18 cellular contexts compared by ENCODE assay signal in the genomic region with DNA sequence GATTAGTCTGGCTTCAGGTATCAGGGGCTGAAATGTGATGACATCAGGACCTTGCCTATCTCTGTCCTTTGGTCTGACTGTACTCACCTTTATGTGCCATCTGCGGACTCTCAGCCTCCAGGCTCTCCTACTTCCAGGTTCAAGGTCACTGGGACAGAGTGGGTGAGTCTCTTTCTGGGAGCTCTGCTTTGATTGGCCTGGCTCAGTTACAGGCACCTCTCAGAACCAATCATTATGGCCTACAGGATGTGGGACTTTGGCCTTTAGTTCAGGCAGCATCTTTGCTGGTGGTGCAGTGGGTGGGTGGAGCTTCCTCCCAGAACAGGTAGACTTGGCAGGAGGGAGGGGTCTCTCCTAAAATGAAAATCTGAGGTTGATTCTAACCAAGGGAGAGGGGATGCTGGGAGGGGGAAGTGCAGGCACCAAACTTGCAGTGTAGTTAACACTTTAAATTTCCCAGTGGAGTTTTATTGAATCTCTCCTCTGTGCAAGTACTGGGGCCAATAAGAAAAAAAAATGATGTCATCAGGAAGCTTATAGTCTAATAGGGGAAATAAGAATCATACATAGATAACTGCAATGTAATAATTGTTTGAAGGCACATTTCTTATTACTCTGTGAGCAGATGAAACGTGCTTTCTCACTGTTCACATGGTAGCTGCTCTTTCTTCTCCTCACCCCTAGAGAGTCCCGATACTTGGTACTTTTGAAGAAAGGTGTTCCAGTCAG. TPM values are rescaled to one million over a fixed set of nuclear protein-coding genes. Genes with fewer than 3 reads are reported as not detected.
DNase-seq lines count a peak whose midpoint lies in the region; ATAC-seq and TF ChIP-seq lines count a peak whose summit lies in the region.
"Had no signal": no experiment of that assay in that cellular context is flagged by ENCODE, and none has a peak within 500 bp of the region (broad histone marks: within the 10 kb centered on the region; RNA-seq: fewer than 3 reads in every experiment).

No MANE protein-coding gene starts in this region.

- H3K4me3 ChIP-seq in heart right ventricle, result no peak overlapping the region
- no peak overlapping the region for H3K4me3 ChIP-seq in PC-3 (ENCODE audit: low read length)
- H3K4me3 ChIP-seq: esophagus muscularis mucosa, hepatocyte, prostate gland had no signal

- no peaks in the 10 kb centered on the region for H3K9me2 ChIP-seq in PC-3 (replicated peaks; ENCODE audit: low read length)

- H2AFZ ChIP-seq in PC-3 (ENCODE audit: low read length), result no peak overlapping the region
- H2AFZ ChIP-seq: hepatocyte had no signal

- no peaks in the 10 kb centered on the region for H3F3A ChIP-seq in PC-3 (ENCODE audit: low read length, unreplicated experiment)

- H3K9me3 ChIP-seq in heart right ventricle (no peaks in the 10 kb centered on the region), PC-3 (ENCODE audit: low read length) (no peaks in the 10 kb centered on the region)
- H3K9me3 ChIP-seq: esophagus muscularis mucosa, prostate gland had no signal

- TF ChIP-seq CTCF in GM13977 (IDR thresholded peaks at IDR 0.05; ENCODE audit: extremely low read depth, insufficient read depth, missing control alignments), result no peak
- no peak for TF ChIP-seq CTCF in foreskin keratinocyte (conservative IDR thresholded peaks at IDR 0.05)
- no peak for TF ChIP-seq CTCF in heart right ventricle (IDR thresholded peaks at IDR 0.05)
- no peak for TF ChIP-seq CTCF in PC-3 (conservative IDR thresholded peaks at IDR 0.05; ENCODE audit: low read depth, low read length)

- H3K4me2 ChIP-seq in PC-3 (ENCODE audit: low read length), result no peak overlapping the region
- H3K4me2 ChIP-seq: hepatocyte had no signal

- intact Hi-C loops in heart right ventricle (cut with DNase I) (no loop called here), PC-3 (cut with micrococcal nuclease) (no loop called here)

- no peaks in the 10 kb centered on the region for H3K79me2 ChIP-seq in PC-3 (ENCODE audit: low read length)
- H3K79me2 ChIP-seq: hepatocyte had no signal

- DNase-seq in DMS153 treated with DMSO at 0.1 percent for 48 hours (lab: John Stamatoyannopoulos, UW; ENCODE audit: unreplicated experiment), result peak; percentile 56
- DNase-seq in GM13977 (ENCODE audit: low spot score), result peak; percentile 27
- DNase-seq in NAMALWA (ENCODE audit: low spot score), result peak; percentile 53
- DNase-seq in foreskin keratinocyte, result no peak
- no peak for DNase-seq in heart right ventricle
- DNase-seq in NCI-H2171 (lab: John Stamatoyannopoulos, UW), result no peak
- no peak for DNase-seq in PC-3
- DNase-seq in activated CD4-positive, alpha-beta T cell treated with anti-CD3 and anti-CD28 coated beads for 48 hours, result no peak
- DNase-seq: activated gamma-delta T cell, MM.1S, naive B cell, NCI-H226 had no signal

- H3K9ac ChIP-seq in PC-3 (ENCODE audit: low read length), result no peak overlapping the region

- POLR2A ChIA-PET in PC-3 (lab: Charles Lee; ENCODE audit: unreplicated experiment), result no interaction called here

- ATAC-seq in foreskin keratinocyte (peak; percentile 18), heart right ventricle (no peak), PC-3 (no peak)
- ATAC-seq: stimulated activated naive CD8-positive, alpha-beta T cell treated with anti-CD3 and anti-CD28 coated beads, Interleukin-15, amount 100 ng/mL, for 72 hours had no signal

- H3K36me3 ChIP-seq in heart right ventricle (no peaks in the 10 kb centered on the region), PC-3 (ENCODE audit: low read depth, low read length) (no peaks in the 10 kb centered on the region)
- H3K36me3 ChIP-seq: esophagus muscularis mucosa, prostate gland had no signal

- H3K27ac ChIP-seq in foreskin keratinocyte (no peak overlapping the region), heart right ventricle (no peak overlapping the region), PC-3 (ENCODE audit: low read length) (no peak overlapping the region)
- H3K27ac ChIP-seq: esophagus muscularis mucosa, hepatocyte, prostate gland, VCaP had no signal

- WGBS in heart right ventricle, 2 donors, result 89 to 90% methylated on average over 3 of the region's 3 CpGs

- no peaks in the 10 kb centered on the region for H4K20me1 ChIP-seq in PC-3 (ENCODE audit: low read length)

- H3K27me3 ChIP-seq in foreskin keratinocyte, result no peaks in the 10 kb centered on the region
- H3K27me3 ChIP-seq in heart right ventricle, result no peaks in the 10 kb centered on the region
- H3K27me3 ChIP-seq in PC-3 (ENCODE audit: low read length), result peaks cover 8% of the 10 kb centered on the region; the same call in 1 of the 2 replicates
- H3K27me3 ChIP-seq: esophagus muscularis mucosa, hepatocyte had no signal

- BruUV-seq in PC-3 (replicated peaks; lab: Mats Ljungman, UMichigan), result no TSS peak

- in situ Hi-C loops in GM13977 (cut with MboI; ENCODE audit: low pct_unique_long_range_greater_than_20kb, low sequenced_read_pairs, unreplicated experiment), result no loop called here

- CTCF ChIA-PET in PC-3 (lab: Charles Lee), result no interaction called here

- H3K4me1 ChIP-seq in foreskin keratinocyte (peaks cover 12% of the 10 kb centered on the region), heart right ventricle (peaks cover 0 to 6% (median 0%) of the 10 kb centered on the region in 9 donors), PC-3 (ENCODE audit: insufficient read depth, low read length) (no peaks in the 10 kb centered on the region)
- H3K4me1 ChIP-seq: prostate gland had no signal

RNA-seq across cellular contexts. Expression of a gene that starts 53.4 kb away (rescaled TPM):
- total RNA-seq in foreskin keratinocyte (0.20 and 0.25 TPM in 2 replicates), heart right ventricle (1 to 10 TPM in 3 of 10 donors, under 1 TPM in 7; 0.21 to 2.6 (median 0.81) TPM), PC-3 (2014; rRNA removed) (0.11 TPM in 1 of 2 replicates, not detected in the other)
- polyA plus RNA-seq in foreskin keratinocyte (0.10 and 0.15 TPM in 2 replicates), heart right ventricle (1 to 10 TPM in 1 of 2 donors, under 1 TPM in 1; 0.80 to 1.1 TPM)
- total RNA-seq: HT1080 had no signal

Comparison
In these comparisons a context has a peak if more than half of its experiments do, and no peak if none do; other contexts are left out.
1. DNase-seq: peak in DMS153 treated with DMSO at 0.1 percent for 48 hours (single experiment), GM13977 (single experiment) and NAMALWA (single experiment); none in foreskin keratinocyte (0 of 2), heart right ventricle (0 of 2), NCI-H2171 (single experiment), PC-3 (single experiment) and activated CD4-positive, alpha-beta T cell treated with anti-CD3 and anti-CD28 coated beads for 48 hours (single experiment).